Comparison of ENCODE assay signal across 19 cellular contexts in genomic region chr12:104263026-104263425, GRCh38.
"Had no signal": no experiment of that assay in that cellular context is flagged by ENCODE, and none has a peak within 500 bp of the region (broad histone marks: within the 10 kb centered on the region; RNA-seq: fewer than 3 reads in every experiment).

No MANE protein-coding gene starts in this region.

- H3K27ac ChIP-seq: esophagus muscularis mucosa, thoracic aorta had no signal

- H3K27me3 ChIP-seq: esophagus muscularis mucosa had no signal

- ATAC-seq: activated T-cell treated with anti-CD3 and anti-CD28 coated beads, Interleukin-2, amount 50 U/mL, for 4 hours; mucosa of descending colon; natural killer cell treated with Interleukin-12 subunit alpha and Interleukin-12 subunit beta and Interleukin-15 and Interleukin-18, amount 100 ng/mL, for 72 hours; stimulated activated naive CD8-positive, alpha-beta T cell treated with anti-CD3 and anti-CD28 coated beads, Interleukin-15, amount 100 ng/mL, for 72 hours had no signal

- H3K4me3 Mint-ChIP-seq: activated naive CD8-positive, alpha-beta T cell; activated T-cell treated with anti-CD3 and anti-CD28 coated beads, Interleukin-2, amount 50 U/mL, for 4 hours; brain; endodermal cell; immature natural killer cell; natural killer cell treated with Interleukin-12 subunit alpha and Interleukin-12 subunit beta and Interleukin-15 and Interleukin-18, amount 100 ng/mL, for 72 hours; stimulated activated naive CD8-positive, alpha-beta T cell treated with anti-CD3 and anti-CD28 coated beads, Interleukin-15, amount 100 ng/mL, for 72 hours had no signal

- H3K36me3 ChIP-seq: esophagus muscularis mucosa, thoracic aorta had no signal

- H3K36me3 Mint-ChIP-seq: activated naive CD8-positive, alpha-beta T cell; brain; immature natural killer cell; natural killer cell treated with Interleukin-12 subunit alpha and Interleukin-12 subunit beta and Interleukin-15 and Interleukin-18, amount 100 ng/mL, for 72 hours had no signal

- DNase-seq: activated CD4-positive, alpha-beta T cell treated with anti-CD3 and anti-CD28 coated beads for 1 hour; activated CD4-positive, alpha-beta T cell treated with anti-CD3 and anti-CD28 coated beads, Interleukin-2, amount 50 U/mL, for 48 hours; activated effector memory CD4-positive, alpha-beta T cell treated with anti-CD3 and anti-CD28 coated beads, Interleukin-2, amount 50 U/mL, for 16 hours; activated T-cell treated with anti-CD3 and anti-CD28 coated beads, Interleukin-2, amount 50 U/mL, for 4 hours; amygdala; cerebellar nuclear complex; endodermal cell; glutamatergic neuron; immature natural killer cell; mucosa of descending colon; occipital lobe; stimulated activated CD4-positive, alpha-beta T cell treated with anti-CD3 and anti-CD28 coated beads, Interleukin-4, amount 100 ng/mL, for 1 hour; stimulated activated CD8-positive, alpha-beta memory T cell treated with anti-CD3 and anti-CD28 coated beads, Interleukin-4, amount 100 ng/mL, for 48 hours; stimulated activated naive CD8-positive, alpha-beta T cell treated with anti-CD3 and anti-CD28 coated beads, Interleukin-15, amount 100 ng/mL, for 72 hours had no signal

- H3K4me3 ChIP-seq: esophagus muscularis mucosa, mucosa of descending colon, thoracic aorta had no signal

- H3K4me1 ChIP-seq: esophagus muscularis mucosa had no signal

- H3K27ac Mint-ChIP-seq: activated naive CD8-positive, alpha-beta T cell; endodermal cell; immature natural killer cell; natural killer cell treated with Interleukin-12 subunit alpha and Interleukin-12 subunit beta and Interleukin-15 and Interleukin-18, amount 100 ng/mL, for 72 hours; stimulated activated naive CD8-positive, alpha-beta T cell treated with anti-CD3 and anti-CD28 coated beads, Interleukin-15, amount 100 ng/mL, for 72 hours had no signal

- H3K9me3 ChIP-seq: esophagus muscularis mucosa, mucosa of descending colon, thoracic aorta had no signal

- H3K27me3 Mint-ChIP-seq: activated naive CD8-positive, alpha-beta T cell; brain; natural killer cell treated with Interleukin-12 subunit alpha and Interleukin-12 subunit beta and Interleukin-15 and Interleukin-18, amount 100 ng/mL, for 72 hours; stimulated activated naive CD8-positive, alpha-beta T cell treated with anti-CD3 and anti-CD28 coated beads, Interleukin-15, amount 100 ng/mL, for 72 hours had no signal

- H3K4me1 Mint-ChIP-seq: immature natural killer cell; stimulated activated naive CD8-positive, alpha-beta T cell treated with anti-CD3 and anti-CD28 coated beads, Interleukin-15, amount 100 ng/mL, for 72 hours had no signal

- H3K9me3 Mint-ChIP-seq: activated T-cell treated with anti-CD3 and anti-CD28 coated beads, Interleukin-2, amount 50 U/mL, for 4 hours; endodermal cell; immature natural killer cell; natural killer cell treated with Interleukin-12 subunit alpha and Interleukin-12 subunit beta and Interleukin-15 and Interleukin-18, amount 100 ng/mL, for 72 hours; stimulated activated naive CD8-positive, alpha-beta T cell treated with anti-CD3 and anti-CD28 coated beads, Interleukin-15, amount 100 ng/mL, for 72 hours had no signal
